Comparison of ENCODE assay signal across 8 cellular contexts in genomic region chr2:241635756-241636155, GRCh38. TPM values are rescaled to one million over a fixed set of nuclear protein-coding genes. Genes with fewer than 3 reads are reported as not detected.
DNase-seq lines count a peak whose midpoint lies in the region; ATAC-seq and TF ChIP-seq lines count a peak whose summit lies in the region.

No MANE protein-coding gene starts in this region.

- H3K4me3 ChIP-seq in cardiac muscle cell (peak overlapping the region; percentile 91), adrenal gland (peak overlapping the region in 2 of 4 donors; percentile 43 to 95), liver (ENCODE audit: low read depth in 1 of 3, low read length in 3 of 3) (peak overlapping the region; percentile 49 to 99 (median 79)), urinary bladder (ENCODE audit: low read depth, low read length) (peak overlapping the region; percentile 98)

- peaks cover 17% of the 10 kb centered on the region for H3K36me3 ChIP-seq in cardiac muscle cell
- H3K36me3 ChIP-seq in adrenal gland (replicated peaks in 1 of 2): peaks cover 0 to 22% of the 10 kb centered on the region in 2 donors
- peaks cover 8 to 24% (median 16%) of the 10 kb centered on the region in 4 donors for H3K36me3 ChIP-seq in liver (ENCODE audit: control insufficient read depth in 4 of 4, insufficient read depth in 3 of 4, low read depth in 1 of 4, low read length in 3 of 4)
- no peaks in the 10 kb centered on the region for H3K36me3 ChIP-seq in urinary bladder (ENCODE audit: insufficient read depth)

- ATAC-seq in left cardiac atrium (no peak), GM21367 (IDR thresholded peaks at IDR 0.05; ENCODE audit: unreplicated experiment) (no peak), GM18867 (IDR thresholded peaks at IDR 0.05; ENCODE audit: unreplicated experiment) (no peak)

- peak overlapping the region; percentile 49 for H3K27ac ChIP-seq in cardiac muscle cell
- peak overlapping the region in 4 of 5 donors; percentile 81 to 100 (median 99) for H3K27ac ChIP-seq in adrenal gland
- H3K27ac ChIP-seq in liver (ENCODE audit: low read depth in 1 of 2, low read length in 2 of 2): peak overlapping the region; percentile 35 to 63
- no peak overlapping the region for H3K27ac ChIP-seq in urinary bladder (ENCODE audit: low read depth)

- no peak for TF ChIP-seq RAD21 in liver (IDR thresholded peaks at IDR 0.05)

- WGBS in adrenal gland, 4 donors: 17 to 23% (median 21%) methylated on average over 6 of the region's 6 CpGs
- WGBS in liver: 17% methylated on average over 6 of the region's 6 CpGs
- WGBS in urinary bladder: 17% methylated on average over 6 of the region's 6 CpGs

- DNase-seq in cardiac muscle cell (ENCODE audit: low read depth in 1 of 2, low spot score in 1 of 2) (peak in 1 of 2 donors; percentile 33), left cardiac atrium (no peak), adrenal gland (peak in 1 of 7 donors; percentile 11), NCI-H2107 (lab: John Stamatoyannopoulos, UW) (no peak)

- H3K9me3 ChIP-seq in cardiac muscle cell (ENCODE audit: low read depth): no peaks in the 10 kb centered on the region
- H3K9me3 ChIP-seq in adrenal gland (replicated peaks in 1 of 3): no peaks in the 10 kb centered on the region
- peaks cover 0 to 2% (median 0%) of the 10 kb centered on the region in 4 donors for H3K9me3 ChIP-seq in liver (ENCODE audit: control insufficient read depth in 4 of 4, low read length in 3 of 4)

- intact Hi-C loops in left cardiac atrium (cut with DNase I) (no loop called here), adrenal gland (cut with DNase I) (no loop called here)

- H3K27me3 ChIP-seq in cardiac muscle cell (no peaks in the 10 kb centered on the region), adrenal gland (no peaks in the 10 kb centered on the region), liver (ENCODE audit: control insufficient read depth in 4 of 4, insufficient read depth in 4 of 4, low read length in 3 of 4) (no peaks in the 10 kb centered on the region)

- no peak for TF ChIP-seq CTCF in cardiac muscle cell (IDR thresholded peaks at IDR 0.05; ENCODE audit: low read depth, low read length)
- TF ChIP-seq CTCF in adrenal gland (IDR thresholded peaks at IDR 0.05): no peak
- TF ChIP-seq CTCF in liver (IDR thresholded peaks at IDR 0.05; ENCODE audit: low read depth, low read length, missing input control): no peak

- peaks cover 12% of the 10 kb centered on the region for H3K4me1 ChIP-seq in cardiac muscle cell (ENCODE audit: low read depth)
- H3K4me1 ChIP-seq in adrenal gland (replicated peaks in 1 of 2): peaks cover 16 to 34% of the 10 kb centered on the region in 2 donors
- H3K4me1 ChIP-seq in liver (ENCODE audit: control insufficient read depth in 4 of 4, insufficient read depth in 4 of 4, low read length in 3 of 4): peaks cover 10 to 35% (median 26%) of the 10 kb centered on the region in 4 donors
- H3K4me1 ChIP-seq in urinary bladder (ENCODE audit: insufficient read depth): no peaks in the 10 kb centered on the region

- H3K9ac ChIP-seq in liver (ENCODE audit: low read depth in 1 of 2, low read length in 2 of 2): peak overlapping the region; percentile 16 to 64

- no peak for TF ChIP-seq POLR2A in adrenal gland (IDR thresholded peaks at IDR 0.05)

TF ChIP-seq in liver, 16 proteins besides CTCF, POLR2A, EP300 and RAD21:
- TF ChIP-seq GABPA (IDR thresholded peaks at IDR 0.05 in 1 of 2, conservative IDR thresholded peaks at IDR 0.05 in 1 of 2): no peak
- TF ChIP-seq RXRA (IDR thresholded peaks at IDR 0.05): no peak
- no peak for TF ChIP-seq MAX (IDR thresholded peaks at IDR 0.05)
- TF ChIP-seq EGR1 (IDR thresholded peaks at IDR 0.05; ENCODE audit: low read depth in 2 of 2): no peak
- no peak for TF ChIP-seq JUND (IDR thresholded peaks at IDR 0.05)
- no peak for TF ChIP-seq SP1 (IDR thresholded peaks at IDR 0.05)
- no peak for TF ChIP-seq HNF4G (IDR thresholded peaks at IDR 0.05)
- TF ChIP-seq ZBTB33 (IDR thresholded peaks at IDR 0.05): no peak
- no peak for TF ChIP-seq ATF3 (IDR thresholded peaks at IDR 0.05)
- no peak for TF ChIP-seq FOXA2 (IDR thresholded peaks at IDR 0.05)
- no peak for TF ChIP-seq NR2F2 (IDR thresholded peaks at IDR 0.05)
- TF ChIP-seq FOXA1 (IDR thresholded peaks at IDR 0.05): no peak
- TF ChIP-seq HNF4A (conservative IDR thresholded peaks at IDR 0.05): no peak
- TF ChIP-seq REST (IDR thresholded peaks at IDR 0.05): no peak
- no peak for TF ChIP-seq YY1 (IDR thresholded peaks at IDR 0.05)
- TF ChIP-seq TAF1 (conservative IDR thresholded peaks at IDR 0.05): no peak
TF ChIP-seq in liver: peak in this region for 0.

RNA-seq across cellular contexts. Expression of gene THAP4, which starts 1.2 kb away (rescaled TPM):
- 93.0 and 101 TPM in 2 replicates for total RNA-seq in cardiac muscle cell
- 82.0 and 113 TPM in 2 replicates for polyA plus RNA-seq in cardiac muscle cell
- total RNA-seq in left cardiac atrium: 10 to 100 TPM; 73.3 to 74.4 TPM
- 10 to 100 TPM; 27.6 to 48.7 (median 37.3) TPM for total RNA-seq in adrenal gland
- polyA plus RNA-seq in adrenal gland: 10 to 100 TPM; 23.9 to 62.9 (median 54.9) TPM
- total RNA-seq in liver: 10 to 100 TPM; 16.8 to 20.5 TPM
- polyA plus RNA-seq in liver: 10 to 100 TPM; 24.8 to 33.1 TPM
- 18.9 TPM for total RNA-seq in urinary bladder
- polyA plus RNA-seq in urinary bladder: 49.3 TPM

RNA-seq across cellular contexts. Expression of gene ATG4B, which starts 1.7 kb away (rescaled TPM):
- total RNA-seq in cardiac muscle cell (62.4 and 105 TPM in 2 replicates), left cardiac atrium (10 to 100 TPM; 43.0 to 49.4 TPM), adrenal gland (100 to 1,000 TPM in 1 of 8 donors, 10 to 100 TPM in 7; 37.3 to 100 (median 60.2) TPM), liver (10 to 100 TPM; 31.0 to 50.3 TPM), urinary bladder (31.5 TPM)
- polyA plus RNA-seq in cardiac muscle cell (110 and 140 TPM in 2 replicates), adrenal gland (100 to 1,000 TPM in 1 of 3 donors, 10 to 100 TPM in 2; 44.6 to 167 (median 77.5) TPM), liver (10 to 100 TPM; 31.4 to 44.0 TPM), urinary bladder (52.2 TPM)

RNA-seq across cellular contexts. Expression of gene DTYMK, which starts 50.9 kb away (rescaled TPM):
- 31.1 and 47.7 TPM in 2 replicates for total RNA-seq in cardiac muscle cell
- 72.7 and 85.3 TPM in 2 replicates for polyA plus RNA-seq in cardiac muscle cell
- total RNA-seq in left cardiac atrium: 10 to 100 TPM in 1 of 2 donors, 1 to 10 TPM in 1; 9.8 to 14.3 TPM
- total RNA-seq in adrenal gland: 10 to 100 TPM; 12.3 to 40.4 (median 23.4) TPM
- 10 to 100 TPM; 10.4 to 15.4 (median 11.1) TPM for polyA plus RNA-seq in adrenal gland
- total RNA-seq in liver: 10 to 100 TPM in 1 of 2 donors, 1 to 10 TPM in 1; 5.5 to 17.0 TPM
- 10 to 100 TPM; 12.0 to 17.7 TPM for polyA plus RNA-seq in liver
- 12.7 TPM for total RNA-seq in urinary bladder
- 20.0 TPM for polyA plus RNA-seq in urinary bladder
